1 cellular context compared by ENCODE assay signal in genomic region chr6:84035484-84035883, GRCh38.
A peak's percentile ranks its signal among the peaks of the same experiment; 100 is the strongest.
TF ChIP-seq lines count a peak whose summit lies in the region.

No MANE protein-coding gene starts in this region.

TF ChIP-seq in SK-N-SH, 30 proteins besides CTCF, POLR2A, EP300 and RAD21 (continued from another document):
- 0 out of 2 replicates have a peak, but pooled peaks have one; percentile 11 for TF ChIP-seq MXI1 (IDR thresholded peaks at IDR 0.05; ENCODE audit: low read depth, low read length)
- TF ChIP-seq TEAD4 (IDR thresholded peaks at IDR 0.05; ENCODE audit: borderline replicate concordance, insufficient read depth) = no peak
- TF ChIP-seq PBX3 (IDR thresholded peaks at IDR 0.05) = no peak
